In the genomic region with DNA sequence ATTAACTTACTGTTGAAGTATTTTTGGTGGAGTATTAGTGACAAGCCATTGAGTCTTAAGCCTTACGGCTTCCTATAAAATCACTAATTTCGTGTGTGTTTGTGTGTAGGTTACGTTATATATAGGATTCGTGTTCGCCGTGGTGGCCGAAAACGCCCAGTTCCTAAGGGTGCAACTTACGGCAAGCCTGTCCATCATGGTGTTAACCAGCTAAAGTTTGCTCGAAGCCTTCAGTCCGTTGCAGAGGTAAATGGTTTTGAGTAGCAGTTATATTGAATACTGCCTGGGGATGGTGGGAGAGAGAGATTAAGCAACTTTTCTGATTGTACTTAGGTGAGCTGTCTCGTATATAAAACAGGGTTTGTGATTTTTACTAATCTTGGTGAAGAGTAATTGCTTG, we compare ENCODE assay signal across 8 cellular contexts. TPM values are rescaled to one million over a fixed set of nuclear protein-coding genes. Genes with fewer than 3 reads are reported as not detected.
DNase-seq lines count a peak whose midpoint lies in the region; ATAC-seq and TF ChIP-seq lines count a peak whose summit lies in the region.
"Not testable (repeated sequence)": the region's sequence is repeated elsewhere in the genome, so short reads cannot be mapped to it uniquely, and the experiment has no call there.

No MANE protein-coding gene starts in this region.

- H4K91ac ChIP-seq in IMR-90 (ENCODE audit: insufficient read depth, low read depth, low read length); neuronal stem cell (ENCODE audit: low read depth, low read length, poor library complexity): not testable (repeated sequence)

- not testable (repeated sequence) for H2BK20ac ChIP-seq in IMR-90 (ENCODE audit: low read depth, low read length)

- not testable (repeated sequence) for TF ChIP-seq CTCF in C4-2B (conservative IDR thresholded peaks at IDR 0.05); IMR-90 (conservative IDR thresholded peaks at IDR 0.05; ENCODE audit: low read depth, low read length); VCaP (conservative IDR thresholded peaks at IDR 0.05); astrocyte of the cerebellum (IDR thresholded peaks at IDR 0.05; ENCODE audit: low read depth, low read length, missing control alignments); kidney epithelial cell (IDR thresholded peaks at IDR 0.05; ENCODE audit: insufficient read depth, low read length, poor library complexity, severe bottlenecking)

- CTCF ChIA-PET in IMR-90 (lab: Yijun Ruan, JAX) = not testable (repeated sequence)

- dilution Hi-C loops in IMR-90 (cut with HindIII; ENCODE audit: low sequenced_read_pairs, unreplicated experiment) = not testable (repeated sequence)

- peak overlapping the region; percentile 90; the same call in 1 of the 2 replicates for H3K14ac ChIP-seq in IMR-90 (replicated peaks; ENCODE audit: low read depth, low read length)
- H3K14ac ChIP-seq in neuronal stem cell (ENCODE audit: low read length) = not testable (repeated sequence)

- H3K27ac ChIP-seq in C4-2B = peak overlapping the region; percentile 98
- H3K27ac ChIP-seq in IMR-90 (ENCODE audit: insufficient read depth, low read length); neuronal stem cell (replicated peaks; ENCODE audit: low read length): not testable (repeated sequence)
- H3K27ac ChIP-seq in VCaP = peak overlapping the region; percentile 91
- peak overlapping the region; percentile 85 for H3K27ac ChIP-seq in substantia nigra (ENCODE audit: low read depth, low read length, poor library complexity, severe bottlenecking)

- not testable (repeated sequence) for H3K9me3 ChIP-seq in IMR-90 (ENCODE audit: control insufficient read depth, insufficient read depth, low read length); neuronal stem cell (replicated peaks in 1 of 2; ENCODE audit: control insufficient read depth in 2 of 2, insufficient read depth in 1 of 2, low read depth in 1 of 2, low read length in 2 of 2)

- TF ChIP-seq POLR2A in IMR-90 (IDR thresholded peaks at IDR 0.05; ENCODE audit: low read depth, low read length); erythroblast (IDR thresholded peaks at IDR 0.05; ENCODE audit: low read length): not testable (repeated sequence)

- not testable (repeated sequence) for H2BK120ac ChIP-seq in IMR-90 (ENCODE audit: low read depth, low read length); neuronal stem cell (ENCODE audit: low read depth, low read length)

- not testable (repeated sequence) for H3K4ac ChIP-seq in IMR-90 (ENCODE audit: low read depth, low read length); neuronal stem cell (ENCODE audit: low read length)

- not testable (repeated sequence) for H4K5ac ChIP-seq in IMR-90 (ENCODE audit: low read depth, low read length)

- WGBS in IMR-90 (ENCODE audit: extremely low coverage in 2 of 2, insufficient read length in 1 of 2), 2 experiments = no CpG with 5 or more reads among the region's 12 CpGs
- no CpG with 5 or more reads among the region's 12 CpGs for WGBS in neuronal stem cell (ENCODE audit: extremely low coverage in 2 of 2, insufficient read length in 2 of 2, insufficient replicate concordance in 1 of 2), 2 donors

- H3K79me1 ChIP-seq in IMR-90 (ENCODE audit: low read depth in 1 of 2, low read length in 2 of 2) = peaks cover 22 to 54% of the 10 kb centered on the region in 2 experiments
- H3K79me1 ChIP-seq in neuronal stem cell (ENCODE audit: low read depth, low read length) = not testable (repeated sequence)

- H2BK12ac ChIP-seq in neuronal stem cell (ENCODE audit: low read length) = not testable (repeated sequence)

- H3K27me3 ChIP-seq in IMR-90 (ENCODE audit: control insufficient read depth, insufficient read depth, low read length); kidney epithelial cell (ENCODE audit: control insufficient read depth, insufficient read depth, low read length); neuronal stem cell (ENCODE audit: control insufficient read depth in 3 of 3, insufficient read depth in 3 of 3, low read depth in 1 of 3, low read length in 3 of 3): not testable (repeated sequence)

- not testable (repeated sequence) for ATAC-seq in IMR-90 (ENCODE audit: low read depth)

- BruUV-seq in IMR-90 (replicated peaks; lab: Mats Ljungman, UMichigan) = not testable (repeated sequence)

- H3K4me3 ChIP-seq in IMR-90 (ENCODE audit: insufficient read depth, low read depth, low read length) (peak overlapping the region; percentile 57), astrocyte of the cerebellum (ENCODE audit: low read depth, low read length) (peak overlapping the region; percentile 57), kidney epithelial cell (ENCODE audit: low read depth, low read length) (peak overlapping the region; percentile 77), neuronal stem cell (ENCODE audit: low read length in 2 of 2) (peak overlapping the region; percentile 57 to 73)

- TF ChIP-seq RAD21 in IMR-90 (IDR thresholded peaks at IDR 0.05; ENCODE audit: low read length) = not testable (repeated sequence)

- H3K9ac ChIP-seq in IMR-90 (ENCODE audit: low read depth, low read length) = peak overlapping the region; percentile 82
- H3K9ac ChIP-seq in neuronal stem cell (ENCODE audit: low read depth, low read length, poor library complexity) = not testable (repeated sequence)

- not testable (repeated sequence) for H2AK5ac ChIP-seq in IMR-90 (ENCODE audit: low read depth, low read length); neuronal stem cell (ENCODE audit: low read depth, low read length)

- intact Hi-C loops in IMR-90 (cut with micrococcal nuclease) = loop anchor here (10.0 kb wide), 1 partner anchor 766 kb away; no protein-coding TSS in a partner anchor

- not testable (repeated sequence) for H3K4me1 ChIP-seq in IMR-90 (ENCODE audit: control insufficient read depth, insufficient read depth, low read length)
- H3K4me1 ChIP-seq in neuronal stem cell (ENCODE audit: control insufficient read depth in 2 of 2, insufficient read depth in 1 of 2, low read depth in 1 of 2, low read length in 2 of 2) = peaks cover 5 to 17% of the 10 kb centered on the region in 2 donors

- not testable (repeated sequence) for H2AK9ac ChIP-seq in IMR-90 (replicated peaks; ENCODE audit: low read depth, low read length, poor library complexity)

- POLR2A ChIA-PET in IMR-90 (lab: Charles Lee; ENCODE audit: unreplicated experiment) = interaction anchor here (1.0 kb wide), 1 partner anchor 9 kb away, joined by 3 read pairs; no protein-coding TSS in a partner anchor

- H2BK5ac ChIP-seq in IMR-90 (ENCODE audit: low read depth, low read length, poor library complexity, severe bottlenecking); neuronal stem cell (ENCODE audit: low read length): not testable (repeated sequence)

- H4K20me1 ChIP-seq in IMR-90 (ENCODE audit: insufficient read depth, low read length) = peaks cover 40% of the 10 kb centered on the region

- H3K23ac ChIP-seq in IMR-90 (ENCODE audit: low read depth, low read length) = peak overlapping the region; percentile 3
- H3K23ac ChIP-seq in neuronal stem cell (ENCODE audit: low read depth, low read length, poor library complexity) = not testable (repeated sequence)

- H4K8ac ChIP-seq in IMR-90 (ENCODE audit: low read depth in 2 of 2, low read length in 2 of 2); neuronal stem cell (ENCODE audit: low read depth, low read length): not testable (repeated sequence)

- not testable (repeated sequence) for H2BK15ac ChIP-seq in IMR-90 (ENCODE audit: low read depth, low read length); neuronal stem cell (ENCODE audit: low read length)

- DNase-seq in IMR-90; astrocyte of the cerebellum (ENCODE audit: low read depth); kidney epithelial cell (ENCODE audit: low read depth); neuronal stem cell (ENCODE audit: low spot score); substantia nigra (lab: John Stamatoyannopoulos, UW): not testable (repeated sequence)
- peak; percentile 13 to 34 for DNase-seq in erythroblast (lab: John Stamatoyannopoulos, UW)

- not testable (repeated sequence) for H2AFZ ChIP-seq in IMR-90 (replicated peaks; ENCODE audit: low read length, poor library complexity); neuronal stem cell (ENCODE audit: low read length)

- peaks cover 14% of the 10 kb centered on the region for H3K36me3 ChIP-seq in IMR-90 (ENCODE audit: control insufficient read depth, insufficient read depth, low read length)
- not testable (repeated sequence) for H3K36me3 ChIP-seq in kidney epithelial cell (ENCODE audit: control insufficient read depth, insufficient read depth, low read length)
- peaks cover 21 to 50% of the 10 kb centered on the region in 2 donors for H3K36me3 ChIP-seq in neuronal stem cell (replicated peaks in 1 of 2; ENCODE audit: control insufficient read depth in 2 of 2, insufficient read depth in 2 of 2, low read length in 2 of 2)

- not testable (repeated sequence) for H3K9me1 ChIP-seq in IMR-90 (ENCODE audit: insufficient read depth, low read length)

- not testable (repeated sequence) for H3K18ac ChIP-seq in IMR-90 (ENCODE audit: low read depth, low read length); neuronal stem cell (ENCODE audit: low read length)

- in situ Hi-C loops in IMR-90 (cut with MboI; ENCODE audit: low sequenced_read_pairs); astrocyte of the cerebellum (cut with HindIII; ENCODE audit: low sequenced_read_pairs): not testable (repeated sequence)

- peak overlapping the region; percentile 97 for H3K4me2 ChIP-seq in IMR-90 (ENCODE audit: low read depth, low read length)
- H3K4me2 ChIP-seq in neuronal stem cell (ENCODE audit: insufficient read depth, low read length, poor library complexity, severe bottlenecking) = peak overlapping the region; percentile 55

- H3K56ac ChIP-seq in IMR-90 (ENCODE audit: extremely low read depth, insufficient read depth, low read length) = 0 out of 2 replicates have a peak overlapping the region, but pooled peaks have one; percentile 73

RNA-seq across cellular contexts. Expression of a gene that starts 1.4 kb away (rescaled TPM):
- 1,419 and 2,730 TPM in 2 replicates for total RNA-seq in IMR-90 (2012; rRNA removed)
- polyA plus RNA-seq in IMR-90 (2012; rRNA removed) = 4,701 and 5,087 TPM in 2 replicates
- 2,854 and 3,719 TPM in 2 replicates for polyA plus RNA-seq in IMR-90 (2012; cell fraction: cytosol; rRNA removed)
- polyA plus RNA-seq in IMR-90 (2012; cell fraction: nucleus; rRNA removed; ENCODE audit: low replicate concordance) = 1,256 and 2,197 TPM in 2 replicates
- 3,479 and 3,843 TPM in 2 replicates for total RNA-seq in kidney epithelial cell
- polyA plus RNA-seq in neuronal stem cell (2013, experiment 1 of 2) = 4,302 TPM
- polyA plus RNA-seq in neuronal stem cell (2013, experiment 2 of 2) = 4,254 TPM

RNA-seq across cellular contexts. Expression of a gene that starts 1.5 kb away (rescaled TPM):
- total RNA-seq in IMR-90 (2012; rRNA removed) = 6.8 and 16.1 TPM in 2 replicates
- polyA plus RNA-seq in IMR-90 (2012; rRNA removed) = 5.6 and 6.1 TPM in 2 replicates
- polyA plus RNA-seq in IMR-90 (2012; cell fraction: cytosol; rRNA removed) = 2.4 and 3.6 TPM in 2 replicates
- polyA plus RNA-seq in IMR-90 (2012; cell fraction: nucleus; rRNA removed; ENCODE audit: low replicate concordance) = 1.0 and 3.0 TPM in 2 replicates
- 7.1 and 10.3 TPM in 2 replicates for total RNA-seq in kidney epithelial cell
- polyA plus RNA-seq in neuronal stem cell (2013, experiment 1 of 2) = 7.9 TPM
- 8.2 TPM for polyA plus RNA-seq in neuronal stem cell (2013, experiment 2 of 2)

RNA-seq across cellular contexts. Expression of a gene that starts 26.8 kb away (rescaled TPM):
- total RNA-seq in IMR-90 (2012; rRNA removed) (41.0 and 46.1 TPM in 2 replicates), kidney epithelial cell (13.6 and 16.1 TPM in 2 replicates)
- polyA plus RNA-seq in IMR-90 (2012; rRNA removed) = 7.5 and 8.1 TPM in 2 replicates
- 1.7 and 2.1 TPM in 2 replicates for polyA plus RNA-seq in IMR-90 (2012; cell fraction: cytosol; rRNA removed)
- polyA plus RNA-seq in IMR-90 (2012; cell fraction: nucleus; rRNA removed; ENCODE audit: low replicate concordance) = 0.62 and 8.5 TPM in 2 replicates
- polyA plus RNA-seq in neuronal stem cell (2013, experiment 1 of 2) = 20.8 TPM
- polyA plus RNA-seq in neuronal stem cell (2013, experiment 2 of 2) = 20.8 TPM
